ENCODE assay signal across 22 cellular contexts in the genomic region with DNA sequence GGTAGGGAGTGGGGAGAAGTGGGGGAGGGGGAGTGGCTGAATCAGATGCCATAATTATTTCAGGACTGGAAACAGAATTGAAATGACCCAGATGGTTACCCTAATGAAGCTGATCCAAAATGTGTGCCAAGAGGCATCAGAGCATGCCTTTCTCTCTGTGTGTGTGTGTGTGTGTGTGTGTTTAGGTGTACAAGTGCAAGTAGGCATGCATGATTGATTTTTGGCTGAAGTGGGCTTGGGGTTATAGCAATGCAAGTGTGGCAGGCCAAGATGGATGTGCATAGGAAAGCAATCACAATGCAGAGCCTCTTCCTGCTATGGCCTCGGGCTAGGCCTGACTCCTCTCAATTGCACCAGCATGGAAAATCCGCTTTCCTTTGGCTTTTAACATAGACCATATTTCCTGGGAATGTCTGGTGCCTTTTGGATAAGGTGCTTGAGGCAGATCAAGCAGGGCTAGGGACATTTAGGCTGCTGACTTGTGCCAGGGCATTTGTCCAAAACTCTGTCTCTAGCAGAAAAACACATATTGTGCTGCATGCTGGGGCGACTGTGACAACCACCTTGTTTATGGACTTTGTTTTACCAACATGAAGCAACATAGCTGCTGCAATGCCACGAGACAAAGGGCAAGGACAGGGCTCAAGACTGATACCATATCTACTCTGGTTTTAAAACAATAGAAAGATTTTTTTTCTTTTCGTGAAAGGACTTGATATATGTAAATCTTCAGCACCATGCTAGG.
DNase-seq lines count a peak whose midpoint lies in the region; FAIRE-seq and TF ChIP-seq lines count a peak whose summit lies in the region.
"Had no signal": no experiment of that assay in that cellular context is flagged by ENCODE, and none has a peak within 500 bp of the region (broad histone marks: within the 10 kb centered on the region; RNA-seq: fewer than 3 reads in every experiment).

No MANE protein-coding gene starts in this region.

- no peak overlapping the region for H3K4me3 Mint-ChIP-seq in neural progenitor cell
- H3K4me3 Mint-ChIP-seq: memory B cell; stimulated activated naive B cell treated with anti-CD40 and anti-IgM and Interleukin-4, amounts not matched to agents 10 μg/mL and 1 μg/mL and 100 μg/mL, for 72 hours had no signal

- no peak overlapping the region for H4K91ac ChIP-seq in H1 (replicated peaks; ENCODE audit: insufficient read length, low read length)
- no peak overlapping the region for H4K91ac ChIP-seq in neuronal stem cell (ENCODE audit: low read depth, low read length, poor library complexity)

- H2BK15ac ChIP-seq in H1 (ENCODE audit: low read length) (0 out of 2 replicates have a peak overlapping the region, but pooled peaks have one; percentile 54), neuronal stem cell (ENCODE audit: low read length) (no peak overlapping the region)

- no peak overlapping the region for H2BK12ac ChIP-seq in H1 (ENCODE audit: low read depth, low read length)
- H2BK12ac ChIP-seq in neuronal stem cell (ENCODE audit: low read length) = no peak overlapping the region

- peaks cover 27% of the 10 kb centered on the region for H3K4me1 Mint-ChIP-seq in neural progenitor cell
- H3K4me1 Mint-ChIP-seq: memory B cell; stimulated activated naive B cell treated with anti-CD40 and anti-IgM and Interleukin-4, amounts not matched to agents 10 μg/mL and 1 μg/mL and 100 μg/mL, for 72 hours had no signal

- H3K4me3 ChIP-seq in H1 (ENCODE audit: extremely low read depth in 1 of 4, insufficient read depth in 2 of 4, low read depth in 3 of 4, low read length in 4 of 4) (no peak overlapping the region), neural progenitor cell (no peak overlapping the region), neuronal stem cell (ENCODE audit: low read length in 2 of 2) (no peak overlapping the region)
- H3K4me3 ChIP-seq: uterus had no signal

- H3K27me3 Mint-ChIP-seq in neural progenitor cell (ENCODE audit: insufficient read depth, low read depth) = no peaks in the 10 kb centered on the region
- H3K27me3 Mint-ChIP-seq: memory B cell had no signal

- FAIRE-seq in H1 (lab: Jason Lieb, UNC) = no peak
- FAIRE-seq: GM19239 had no signal

- H3K36me3 Mint-ChIP-seq in neural progenitor cell = no peaks in the 10 kb centered on the region
- H3K36me3 Mint-ChIP-seq: memory B cell; stimulated activated naive B cell treated with anti-CD40 and anti-IgM and Interleukin-4, amounts not matched to agents 10 μg/mL and 1 μg/mL and 100 μg/mL, for 72 hours had no signal

- H4K20me1 ChIP-seq in H1 (replicated peaks in 1 of 2; ENCODE audit: control insufficient read depth in 1 of 2, insufficient read depth in 2 of 2, low read length in 2 of 2) = no peaks in the 10 kb centered on the region
- H4K20me1 ChIP-seq in neural progenitor cell (ENCODE audit: low read depth) = no peaks in the 10 kb centered on the region

- H3K36me3 ChIP-seq in H1 (ENCODE audit: control insufficient read depth in 2 of 4, insufficient read depth in 4 of 4, low read length in 3 of 4) (no peaks in the 10 kb centered on the region), neural progenitor cell (no peaks in the 10 kb centered on the region), neuronal stem cell (replicated peaks in 1 of 2; ENCODE audit: control insufficient read depth in 2 of 2, insufficient read depth in 2 of 2, low read length in 2 of 2) (no peaks in the 10 kb centered on the region)
- H3K36me3 ChIP-seq: uterus had no signal

- H4K5ac ChIP-seq in H1 (ENCODE audit: insufficient read length, low read depth, low read length) = no peak overlapping the region

- H3K18ac ChIP-seq in H1 (ENCODE audit: extremely low read depth, low read length) = no peak overlapping the region
- no peak overlapping the region for H3K18ac ChIP-seq in neuronal stem cell (ENCODE audit: low read length)

- TF ChIP-seq CTCF in H1 (IDR thresholded peaks at IDR 0.05; ENCODE audit: control extremely low read depth in 1 of 3, insufficient read depth in 1 of 3, low read depth in 1 of 3, low read length in 3 of 3) (no peak), neural progenitor cell (IDR thresholded peaks at IDR 0.05) (no peak)

- CTCF ChIA-PET in H1 (lab: Charles Lee; ENCODE audit: partially characterized antibody) = no interaction called here

- H3K9ac ChIP-seq in H1 (replicated peaks in 1 of 4; ENCODE audit: extremely low read depth in 1 of 4, low read depth in 3 of 4, low read length in 3 of 4) (no peak overlapping the region), neural progenitor cell (no peak overlapping the region), neuronal stem cell (ENCODE audit: low read depth, low read length, poor library complexity) (no peak overlapping the region)

- H2BK120ac ChIP-seq in H1 (replicated peaks; ENCODE audit: low read depth, low read length) = no peak overlapping the region
- H2BK120ac ChIP-seq in neuronal stem cell (ENCODE audit: low read depth, low read length) = no peak overlapping the region

- no peak overlapping the region for H2BK20ac ChIP-seq in H1 (ENCODE audit: low read length)

- H3K27me3 ChIP-seq in H1 (replicated peaks in 1 of 4; ENCODE audit: control insufficient read depth in 3 of 4, extremely low read depth in 1 of 4, insufficient read depth in 3 of 4, low read length in 3 of 4) = no peaks in the 10 kb centered on the region
- no peaks in the 10 kb centered on the region for H3K27me3 ChIP-seq in neural progenitor cell
- H3K27me3 ChIP-seq in neuronal stem cell (ENCODE audit: control insufficient read depth in 3 of 3, insufficient read depth in 3 of 3, low read depth in 1 of 3, low read length in 3 of 3) = peaks cover 0 to 4% (median 0%) of the 10 kb centered on the region in 3 experiments
- H3K27me3 ChIP-seq: uterus had no signal

- 0 out of 4 replicates have a peak, but pooled peaks cover 0 to 1% of the 10 kb centered on the region in 2 experiments for H3K9me3 ChIP-seq in H1 (ENCODE audit: insufficient read depth in 2 of 2, low read depth in 1 of 2, low read length in 1 of 2)
- H3K9me3 ChIP-seq in neural progenitor cell (ENCODE audit: low read depth) = no peaks in the 10 kb centered on the region
- H3K9me3 ChIP-seq in neuronal stem cell (replicated peaks in 1 of 2; ENCODE audit: control insufficient read depth in 2 of 2, insufficient read depth in 1 of 2, low read depth in 1 of 2, low read length in 2 of 2) = no peaks in the 10 kb centered on the region
- H3K9me3 ChIP-seq: uterus had no signal

- H3K27ac ChIP-seq in H1 (ENCODE audit: low read depth, low read length) (no peak overlapping the region; the same call in 1 of the 2 replicates), neural progenitor cell (no peak overlapping the region), neuronal stem cell (replicated peaks; ENCODE audit: low read length) (no peak overlapping the region)
- H3K27ac ChIP-seq: C4-2B, uterus, VCaP had no signal

- H3K79me1 ChIP-seq in H1 (ENCODE audit: low read depth, low read length) (no peaks in the 10 kb centered on the region), neuronal stem cell (ENCODE audit: low read depth, low read length) (no peaks in the 10 kb centered on the region)

- POLR2A ChIA-PET in H1 (lab: Charles Lee; ENCODE audit: partially characterized antibody) = no interaction called here

- H4K8ac ChIP-seq in H1 (ENCODE audit: extremely low read depth, insufficient read depth, low read length) (no peak overlapping the region), neuronal stem cell (ENCODE audit: low read depth, low read length) (no peak overlapping the region)

- H2BK5ac ChIP-seq in H1 (ENCODE audit: low read depth, low read length) (no peak overlapping the region), neuronal stem cell (ENCODE audit: low read length) (no peak overlapping the region)

- no peak overlapping the region for H2AK5ac ChIP-seq in H1 (ENCODE audit: low read depth, low read length)
- H2AK5ac ChIP-seq in neuronal stem cell (ENCODE audit: low read depth, low read length) = no peak overlapping the region

- TF ChIP-seq RAD21 in H1 (IDR thresholded peaks at IDR 0.05 in 1 of 2, conservative IDR thresholded peaks at IDR 0.05 in 1 of 2; ENCODE audit: low read depth in 2 of 2, low read length in 2 of 2) = no peak

- H3K56ac ChIP-seq in H1 (replicated peaks; ENCODE audit: insufficient read length, low read depth, low read length) = no peak overlapping the region

- no peaks in the 10 kb centered on the region for H3K79me2 ChIP-seq in H1 (ENCODE audit: control insufficient read depth in 1 of 2, insufficient read depth in 2 of 2, low read length in 2 of 2)
- no peaks in the 10 kb centered on the region for H3K79me2 ChIP-seq in neural progenitor cell (ENCODE audit: low read depth)

- no peaks in the 10 kb centered on the region for H3K23me2 ChIP-seq in H1 (ENCODE audit: low read depth, low read length)

- H3K14ac ChIP-seq in H1 (ENCODE audit: insufficient read length) (no peak overlapping the region), neuronal stem cell (ENCODE audit: low read length) (no peak overlapping the region)

- H3K23ac ChIP-seq in H1 (ENCODE audit: insufficient read length) (no peak overlapping the region), neuronal stem cell (ENCODE audit: low read depth, low read length, poor library complexity) (no peak overlapping the region)

- WGBS in H1 (ENCODE audit: extremely low coverage in 1 of 2, insufficient coverage in 1 of 2, insufficient read length in 1 of 2, insufficient replicate concordance in 2 of 2, low coverage in 1 of 2, low lambda C conversion rate in 2 of 2, missing lambda C conversion rate in 1 of 2), 2 experiments = 68% methylated on average over 5 of the region's 5 CpGs; no CpG with 5 or more reads in 1 of the 2 experiments
- WGBS in neuronal stem cell (ENCODE audit: extremely low coverage in 2 of 2, insufficient read length in 2 of 2, insufficient replicate concordance in 1 of 2), 2 donors = no CpG with 5 or more reads among the region's 5 CpGs

- H3K4me2 ChIP-seq in H1 (ENCODE audit: insufficient read depth in 1 of 2, low read depth in 2 of 2, low read length in 2 of 2) (no peak overlapping the region), neural progenitor cell (no peak overlapping the region), neuronal stem cell (ENCODE audit: insufficient read depth, low read length, poor library complexity, severe bottlenecking) (no peak overlapping the region)

- H2AFZ ChIP-seq in H1 (ENCODE audit: low read length) (0 out of 2 replicates have a peak overlapping the region, but pooled peaks have one; percentile 77), neural progenitor cell (replicated peaks) (peak overlapping the region; percentile 73), neuronal stem cell (ENCODE audit: low read length) (no peak overlapping the region)

- peaks cover 2 to 4% (median 2%) of the 10 kb centered on the region in 4 experiments; a peak in 5 of 7 replicates for H3K4me1 ChIP-seq in H1 (replicated peaks in 1 of 4; ENCODE audit: control insufficient read depth in 3 of 4, insufficient read depth in 4 of 4, low read length in 3 of 4)
- peaks cover 38% of the 10 kb centered on the region for H3K4me1 ChIP-seq in neural progenitor cell
- peaks cover 1 to 7% of the 10 kb centered on the region in 2 donors for H3K4me1 ChIP-seq in neuronal stem cell (ENCODE audit: control insufficient read depth in 2 of 2, insufficient read depth in 1 of 2, low read depth in 1 of 2, low read length in 2 of 2)
- H3K4me1 ChIP-seq: uterus had no signal

- H3F3A ChIP-seq in neural progenitor cell (ENCODE audit: low read depth) = peaks cover 5% of the 10 kb centered on the region

- DNase-seq in G401 (ENCODE audit: low spot score) = peak; percentile 98
- peak; percentile 63 to 87 for DNase-seq in NCI-H446 (lab: John Stamatoyannopoulos, UW)
- no peak for DNase-seq in H1 (ENCODE audit: low read depth in 1 of 2, low spot score in 2 of 2)
- DNase-seq in neural progenitor cell (ENCODE audit: low spot score) = no peak
- no peak for DNase-seq in neuronal stem cell (ENCODE audit: low spot score)
- no peak for DNase-seq in RKO (ENCODE audit: low spot score)
- no peak for DNase-seq in DMS114 treated with DMSO at 0.1 percent for 48 hours (lab: John Stamatoyannopoulos, UW; ENCODE audit: unreplicated experiment)
- DNase-seq: activated CD4-positive, alpha-beta T cell treated with anti-CD3 and anti-CD28 coated beads, Interleukin-2, amount 50 U/mL, for 1 hour; activated naive CD4-positive, alpha-beta T cell treated with anti-CD3 and anti-CD28 coated beads, Interleukin-2, amount 50 U/mL, for 16 hours; central memory CD4-positive, alpha-beta T cell; head of caudate nucleus; NCI-H1417; NCI-H2107; NCI-H526 treated with DMSO at 0.1 percent for 48 hours; stimulated activated CD4-positive, alpha-beta T cell treated with anti-CD3 and anti-CD28 coated beads, Interleukin-12 subunit alpha, Interleukin-12 subunit beta, amount 100 ng/mL, for 4 hours; stimulated activated CD4-positive, alpha-beta T cell treated with anti-CD3 and anti-CD28 coated beads, Interleukin-4, amount 100 ng/mL, for 24 hours; stimulated activated naive B cell treated with anti-CD40 and anti-IgM and Interleukin-4, amounts not matched to agents 10 μg/mL and 1 μg/mL and 100 μg/mL, for 72 hours; uterus had no signal

- H3K9me3 Mint-ChIP-seq in neural progenitor cell = peaks cover 4% of the 10 kb centered on the region
- H3K9me3 Mint-ChIP-seq: memory B cell had no signal

- TF ChIP-seq POLR2A in H1 (IDR thresholded peaks at IDR 0.05; ENCODE audit: control extremely low read depth in 1 of 2, low read depth in 2 of 2, low read length in 2 of 2) = no peak

- no peak overlapping the region for H3K27ac Mint-ChIP-seq in neural progenitor cell
- H3K27ac Mint-ChIP-seq: memory B cell; stimulated activated naive B cell treated with anti-CD40 and anti-IgM and Interleukin-4, amounts not matched to agents 10 μg/mL and 1 μg/mL and 100 μg/mL, for 72 hours had no signal

- in situ Hi-C loops in G401 (cut with HindIII; ENCODE audit: low sequenced_read_pairs) = no loop called here

- no peak for TF ChIP-seq EP300 in H1 (IDR thresholded peaks at IDR 0.05; ENCODE audit: borderline replicate concordance in 1 of 2, low read depth in 2 of 2, low read length in 2 of 2)

- H3K4ac ChIP-seq in H1 (replicated peaks; ENCODE audit: insufficient read length, low read depth, low read length) (no peak overlapping the region), neuronal stem cell (ENCODE audit: low read length) (no peak overlapping the region)

Comparison
In these comparisons a context has a peak if more than half of its experiments do, and no peak if none do; other contexts are left out.
1. DNase-seq: peak in G401 (single experiment) and NCI-H446 (2 of 2); none in H1 (0 of 2), neural progenitor cell (single experiment), neuronal stem cell (single experiment), RKO (single experiment) and DMS114 treated with DMSO at 0.1 percent for 48 hours (single experiment).